32 cellular contexts compared by ENCODE assay signal in genomic region chr20:58496429-58496769, GRCh38. TPM values are rescaled to one million over a fixed set of nuclear protein-coding genes. Genes with fewer than 3 reads are reported as not detected.
"Had no signal": no experiment of that assay in that cellular context is flagged by ENCODE, and none has a peak within 500 bp of the region (broad histone marks: within the 10 kb centered on the region; RNA-seq: fewer than 3 reads in every experiment).

No MANE protein-coding gene starts in this region.

- H3K36me3 Mint-ChIP-seq: immature natural killer cell; memory B cell; natural killer cell treated with Interleukin-12 subunit alpha and Interleukin-12 subunit beta and Interleukin-15 and Interleukin-18, amount 100 ng/mL, for 72 hours; stimulated activated naive B cell treated with anti-CD40 and anti-IgM and Interleukin-4, amounts not matched to agents 10 μg/mL and 1 μg/mL and 100 μg/mL, for 72 hours had no signal

- H3K9me3 ChIP-seq: mucosa of descending colon, neutrophil, testis, thyroid gland, transverse colon, vagina had no signal

- H3K27me3 Mint-ChIP-seq: progenitor cell of endocrine pancreas had no signal

- H3K27me3 ChIP-seq: stomach, testis, thyroid gland, transverse colon, upper lobe of left lung, vagina had no signal

- H3K27ac ChIP-seq: left ventricle myocardium inferior, neutrophil, parathyroid adenoma, skin epidermis, stomach, testis, thyroid gland, transverse colon, upper lobe of left lung, vagina had no signal

- H3K9ac ChIP-seq: parathyroid adenoma had no signal

- H3K4me1 ChIP-seq: left ventricle myocardium inferior, parathyroid adenoma, stomach, testis, thyroid gland, transverse colon, upper lobe of left lung, vagina had no signal

- H2AFZ ChIP-seq: parathyroid adenoma had no signal

- H3K9me3 Mint-ChIP-seq: immature natural killer cell; memory B cell; natural killer cell treated with Interleukin-12 subunit alpha and Interleukin-12 subunit beta and Interleukin-15 and Interleukin-18, amount 100 ng/mL, for 72 hours; stimulated activated naive B cell treated with anti-CD40 and anti-IgM and Interleukin-4, amounts not matched to agents 10 μg/mL and 1 μg/mL and 100 μg/mL, for 72 hours had no signal

- H3K4me3 Mint-ChIP-seq: immature natural killer cell; memory B cell; naive thymus-derived CD4-positive, alpha-beta T cell; natural killer cell treated with Interleukin-12 subunit alpha and Interleukin-12 subunit beta and Interleukin-15 and Interleukin-18, amount 100 ng/mL, for 72 hours; stimulated activated naive B cell treated with anti-CD40 and anti-IgM and Interleukin-4, amounts not matched to agents 10 μg/mL and 1 μg/mL and 100 μg/mL, for 72 hours had no signal

- H3K4me1 Mint-ChIP-seq: immature natural killer cell; memory B cell; naive thymus-derived CD4-positive, alpha-beta T cell had no signal

- DNase-seq: hypothalamus; immature natural killer cell; islet precursor cell; left ventricle myocardium inferior; midbrain; mucosa of descending colon; naive thymus-derived CD4-positive, alpha-beta T cell; occipital lobe; retina; stimulated activated CD4-positive, alpha-beta T cell treated with anti-CD3 and anti-CD28 coated beads, Interleukin-12 subunit alpha, Interleukin-12 subunit beta, amount 100 ng/mL, for 4 hours; stimulated activated CD4-positive, alpha-beta T cell treated with anti-CD3 and anti-CD28 coated beads, Interleukin-15, amount 100 ng/mL, for 24 hours; stimulated activated CD4-positive, alpha-beta T cell treated with anti-CD3 and anti-CD28 coated beads, Interleukin-2, amount 100 ng/mL, for 24 hours; stimulated activated CD4-positive, alpha-beta T cell treated with anti-CD3 and anti-CD28 coated beads, Interleukin-4, amount 100 ng/mL, for 1 hour; stimulated activated naive B cell treated with anti-CD40 and anti-IgM and Interleukin-4, amounts not matched to agents 10 μg/mL and 1 μg/mL and 100 μg/mL, for 72 hours; stimulated activated naive CD8-positive, alpha-beta T cell treated with anti-CD3 and anti-CD28 coated beads, Interleukin-15, Interleukin-2, amounts not matched to agents 100 U/mL and 50 U/mL, for 24 hours; stomach; testis; thyroid gland; transverse colon had no signal

- H3K4me3 ChIP-seq: left ventricle myocardium inferior, mucosa of descending colon, skin epidermis, stomach, testis, thyroid gland, transverse colon, upper lobe of left lung, vagina had no signal

- H3K36me3 ChIP-seq: left ventricle myocardium inferior, neutrophil, stomach, thyroid gland, transverse colon, upper lobe of left lung, vagina had no signal

- ATAC-seq: mucosa of descending colon; naive thymus-derived CD4-positive, alpha-beta T cell; right cardiac atrium; sciatic nerve; stimulated activated naive B cell treated with anti-CD40 and anti-IgM and Interleukin-4, amounts not matched to agents 10 μg/mL and 1 μg/mL and 100 μg/mL, for 72 hours; stimulated activated naive CD8-positive, alpha-beta T cell treated with anti-CD3 and anti-CD28 coated beads, Interleukin-15, Interleukin-2, amounts not matched to agents 100 U/mL and 50 U/mL, for 24 hours had no signal

- H3K27ac Mint-ChIP-seq: immature natural killer cell; memory B cell; naive thymus-derived CD4-positive, alpha-beta T cell; natural killer cell treated with Interleukin-12 subunit alpha and Interleukin-12 subunit beta and Interleukin-15 and Interleukin-18, amount 100 ng/mL, for 72 hours; progenitor cell of endocrine pancreas; stimulated activated naive B cell treated with anti-CD40 and anti-IgM and Interleukin-4, amounts not matched to agents 10 μg/mL and 1 μg/mL and 100 μg/mL, for 72 hours had no signal

- H3K79me2 ChIP-seq: parathyroid adenoma had no signal

RNA-seq across cellular contexts. Expression of gene APCDD1L, which starts 18.8 kb away (rescaled TPM):
- total RNA-seq: lung microvascular endothelial cell; mesenteric fat pad; naive thymus-derived CD4-positive, alpha-beta T cell; natural killer cell treated with Interleukin-12 subunit alpha and Interleukin-12 subunit beta and Interleukin-15 and Interleukin-18, amount 100 ng/mL, for 72 hours; neural crest cell; occipital lobe; progenitor cell of endocrine pancreas had no signal
- polyA plus RNA-seq: immature natural killer cell had no signal
